ENCODE assay signal across 12 cellular contexts in the genomic region with DNA sequence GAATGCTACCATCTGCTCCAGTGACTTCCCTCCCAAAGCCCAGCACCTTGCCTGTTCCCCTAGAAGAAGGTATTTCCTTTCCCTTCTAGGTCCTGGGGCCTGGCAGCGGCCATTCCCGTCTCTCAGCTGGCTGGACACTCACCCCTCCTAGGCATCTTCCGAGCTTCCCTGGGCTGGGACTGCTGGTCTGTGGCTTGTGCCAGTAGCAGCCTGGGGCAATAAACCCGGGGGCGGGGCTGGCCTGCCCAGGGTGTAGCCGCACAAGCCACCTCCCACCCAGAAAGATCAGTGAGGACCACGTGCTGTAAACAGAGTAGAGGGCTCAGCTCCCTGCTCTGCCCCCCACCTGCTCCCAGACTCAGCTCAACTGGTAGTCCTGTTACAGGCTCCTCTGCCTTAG. TPM values are rescaled to one million over a fixed set of nuclear protein-coding genes. Genes with fewer than 3 reads are reported as not detected.
DNase-seq lines count a peak whose midpoint lies in the region; ATAC-seq and TF ChIP-seq lines count a peak whose summit lies in the region.
"Had no signal": no experiment of that assay in that cellular context is flagged by ENCODE, and none has a peak within 500 bp of the region (broad histone marks: within the 10 kb centered on the region; RNA-seq: fewer than 3 reads in every experiment).

No MANE protein-coding gene starts in this region.

- DNase-seq in COLO668 (lab: John Stamatoyannopoulos, UW; ENCODE audit: unreplicated experiment), result peak; percentile 3
- peak; percentile 61 for DNase-seq in NCI-H2227 (lab: John Stamatoyannopoulos, UW; ENCODE audit: unreplicated experiment)
- DNase-seq in effector memory CD8-positive, alpha-beta T cell, result no peak
- DNase-seq in neural crest cell (ENCODE audit: low read depth, low spot score), result no peak
- DNase-seq in cerebellar nuclear complex (lab: John Stamatoyannopoulos, UW), result no peak
- DNase-seq in activated CD4-positive, alpha-beta T cell treated with anti-CD3 and anti-CD28 coated beads, Interleukin-2, amount 10 ng/mL, durations not matched to agents 7 days and 5 days, result no peak
- DNase-seq: activated CD8-positive, alpha-beta T cell treated with anti-CD3 and anti-CD28 coated beads, Interleukin-2, amount 10 ng/mL, durations not matched to agents 7 days and 5 days; amniotic stem cell; NCI-H1048 had no signal

- H3K27ac Mint-ChIP-seq in effector memory CD8-positive, alpha-beta T cell, result peak overlapping the region; percentile 61 to 67
- H3K27ac Mint-ChIP-seq in neural crest cell (ENCODE audit: unreplicated experiment), result peak overlapping the region; percentile 6
- H3K27ac Mint-ChIP-seq in activated CD4-positive, alpha-beta T cell treated with anti-CD3 and anti-CD28 coated beads, Interleukin-2, amount 10 ng/mL, durations not matched to agents 7 days and 5 days, result no peak overlapping the region
- H3K27ac Mint-ChIP-seq: activated CD8-positive, alpha-beta T cell treated with anti-CD3 and anti-CD28 coated beads, Interleukin-2, amount 10 ng/mL, durations not matched to agents 7 days and 5 days had no signal

- H3K27me3 Mint-ChIP-seq in effector memory CD8-positive, alpha-beta T cell, result no peaks in the 10 kb centered on the region
- H3K27me3 Mint-ChIP-seq in neural crest cell (ENCODE audit: low read depth), result no peaks in the 10 kb centered on the region
- H3K27me3 Mint-ChIP-seq in activated CD4-positive, alpha-beta T cell treated with anti-CD3 and anti-CD28 coated beads, Interleukin-2, amount 10 ng/mL, durations not matched to agents 7 days and 5 days, result no peaks in the 10 kb centered on the region

- H3K36me3 Mint-ChIP-seq in effector memory CD8-positive, alpha-beta T cell (ENCODE audit: insufficient read depth), result peaks cover 15% of the 10 kb centered on the region
- peaks cover 4% of the 10 kb centered on the region for H3K36me3 Mint-ChIP-seq in neural crest cell (ENCODE audit: low read depth)
- H3K36me3 Mint-ChIP-seq in activated CD4-positive, alpha-beta T cell treated with anti-CD3 and anti-CD28 coated beads, Interleukin-2, amount 10 ng/mL, durations not matched to agents 7 days and 5 days (ENCODE audit: low read depth), result no peaks in the 10 kb centered on the region

- ATAC-seq in effector memory CD8-positive, alpha-beta T cell (replicated peaks), result no peak
- ATAC-seq in HG02938 (IDR thresholded peaks at IDR 0.05; ENCODE audit: unreplicated experiment) (no peak), GM21576 (IDR thresholded peaks at IDR 0.05; ENCODE audit: unreplicated experiment) (no peak)
- ATAC-seq: activated CD8-positive, alpha-beta T cell treated with anti-CD3 and anti-CD28 coated beads, Interleukin-2, amount 10 ng/mL, durations not matched to agents 7 days and 5 days had no signal

- CTCF ChIA-PET in activated CD4-positive, alpha-beta T cell treated with anti-CD3 and anti-CD28 coated beads, Interleukin-2, amount 10 ng/mL, durations not matched to agents 7 days and 5 days (lab: Charles Lee), result interaction anchor here (0.5 to 2.4 kb wide), 3 partner anchors 12 to 91 kb away, joined by 3 to 7 read pairs (median 4); no protein-coding TSS in a partner anchor

- peaks cover 7 to 18% of the 10 kb centered on the region in 2 donors for H3K4me1 Mint-ChIP-seq in effector memory CD8-positive, alpha-beta T cell (ENCODE audit: low read depth in 2 of 2)
- H3K4me1 Mint-ChIP-seq in neural crest cell, result peaks cover 13% of the 10 kb centered on the region
- no peaks in the 10 kb centered on the region for H3K4me1 Mint-ChIP-seq in activated CD4-positive, alpha-beta T cell treated with anti-CD3 and anti-CD28 coated beads, Interleukin-2, amount 10 ng/mL, durations not matched to agents 7 days and 5 days

- no peak overlapping the region for H3K4me3 Mint-ChIP-seq in effector memory CD8-positive, alpha-beta T cell
- H3K4me3 Mint-ChIP-seq in neural crest cell, result peak overlapping the region; percentile 34
- H3K4me3 Mint-ChIP-seq in activated CD4-positive, alpha-beta T cell treated with anti-CD3 and anti-CD28 coated beads, Interleukin-2, amount 10 ng/mL, durations not matched to agents 7 days and 5 days, result no peak overlapping the region
- H3K4me3 Mint-ChIP-seq: activated CD8-positive, alpha-beta T cell treated with anti-CD3 and anti-CD28 coated beads, Interleukin-2, amount 10 ng/mL, durations not matched to agents 7 days and 5 days had no signal

- TF ChIP-seq CTCF in neural crest cell (conservative IDR thresholded peaks at IDR 0.05), result no peak

- H3K9me3 Mint-ChIP-seq in effector memory CD8-positive, alpha-beta T cell, result no peaks in the 10 kb centered on the region
- H3K9me3 Mint-ChIP-seq in neural crest cell, result no peaks in the 10 kb centered on the region
- H3K9me3 Mint-ChIP-seq in activated CD4-positive, alpha-beta T cell treated with anti-CD3 and anti-CD28 coated beads, Interleukin-2, amount 10 ng/mL, durations not matched to agents 7 days and 5 days, result no peaks in the 10 kb centered on the region

- POLR2A ChIA-PET in activated CD4-positive, alpha-beta T cell treated with anti-CD3 and anti-CD28 coated beads, Interleukin-2, amount 10 ng/mL, durations not matched to agents 7 days and 5 days (lab: Charles Lee), result no interaction called here

RNA-seq across cellular contexts. Expression of a gene that starts 15.0 kb away (rescaled TPM):
- total RNA-seq in neural crest cell, result 24.5 and 29.1 TPM in 2 replicates
- 10 to 100 TPM; 27.7 to 29.5 TPM for total RNA-seq in activated CD4-positive, alpha-beta T cell treated with anti-CD3 and anti-CD28 coated beads, Interleukin-2, amount 10 ng/mL, durations not matched to agents 7 days and 5 days

RNA-seq across cellular contexts. Expression of a gene that starts 22.1 kb away (rescaled TPM):
- total RNA-seq in neural crest cell, result 2.2 and 3.6 TPM in 2 replicates
- total RNA-seq in activated CD4-positive, alpha-beta T cell treated with anti-CD3 and anti-CD28 coated beads, Interleukin-2, amount 10 ng/mL, durations not matched to agents 7 days and 5 days, result not detected
- total RNA-seq: activated CD8-positive, alpha-beta T cell treated with anti-CD3 and anti-CD28 coated beads, Interleukin-2, amount 10 ng/mL, durations not matched to agents 7 days and 5 days; liver had no signal

RNA-seq across cellular contexts. Expression of a gene that starts 30.5 kb away (rescaled TPM):
- total RNA-seq in neural crest cell, result not detected in 2 replicates
- total RNA-seq in activated CD4-positive, alpha-beta T cell treated with anti-CD3 and anti-CD28 coated beads, Interleukin-2, amount 10 ng/mL, durations not matched to agents 7 days and 5 days, result not detected
- total RNA-seq: activated CD8-positive, alpha-beta T cell treated with anti-CD3 and anti-CD28 coated beads, Interleukin-2, amount 10 ng/mL, durations not matched to agents 7 days and 5 days had no signal

Comparison
In these comparisons a context has a peak if more than half of its experiments do, and no peak if none do; other contexts are left out.
1. DNase-seq: peak in COLO668 (single experiment) and NCI-H2227 (single experiment); none in effector memory CD8-positive, alpha-beta T cell (0 of 3), neural crest cell (single experiment), cerebellar nuclear complex (0 of 2) and activated CD4-positive, alpha-beta T cell treated with anti-CD3 and anti-CD28 coated beads, Interleukin-2, amount 10 ng/mL, durations not matched to agents 7 days and 5 days (single experiment).